Comparison of ENCODE assay signal across 8 cellular contexts in the genomic region with DNA sequence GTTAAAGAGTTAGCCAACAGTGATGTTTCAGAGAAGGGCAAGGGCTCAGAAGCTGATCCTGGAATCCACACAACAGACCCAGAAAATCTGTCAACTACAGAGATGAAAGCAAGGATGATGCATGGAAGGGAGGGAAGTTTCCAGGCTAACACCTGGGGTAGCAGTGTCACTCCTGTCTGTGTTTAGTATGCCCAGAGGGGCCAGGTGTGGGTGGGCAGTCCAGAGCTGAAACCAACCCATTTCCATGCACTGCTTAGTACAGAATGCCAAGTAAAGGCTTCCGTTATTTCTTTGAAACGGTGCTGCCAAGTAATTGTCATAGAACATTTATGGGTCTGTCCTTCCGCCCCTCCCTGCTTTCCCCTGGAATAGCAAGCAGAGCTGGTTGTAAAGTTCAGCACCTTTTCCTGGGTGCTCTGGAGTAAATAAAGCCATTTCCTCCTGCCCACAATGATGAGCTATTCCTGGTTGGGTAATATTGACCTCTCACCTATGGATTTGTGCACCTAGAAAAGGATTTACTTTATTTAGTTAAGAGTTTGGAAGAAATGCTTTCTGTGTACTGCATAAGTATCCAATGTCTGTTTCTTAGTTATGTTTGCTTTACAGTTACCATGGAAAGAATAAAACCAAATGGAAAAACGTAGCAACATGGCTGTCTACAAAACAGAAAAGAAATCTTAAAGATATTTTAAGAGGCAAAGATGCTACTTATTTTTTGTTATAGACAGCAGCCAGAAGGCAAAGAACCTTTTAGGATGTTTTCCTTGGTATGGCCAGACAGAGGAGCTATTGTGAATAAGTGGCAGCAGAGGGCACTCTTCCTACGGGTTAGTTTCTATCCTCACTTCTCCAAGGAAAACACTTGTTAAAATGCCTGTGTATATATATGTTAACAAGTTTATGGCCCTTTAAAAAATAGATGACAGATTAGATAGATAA.
DNase-seq lines count a peak whose midpoint lies in the region; TF ChIP-seq lines count a peak whose summit lies in the region.
"Not testable (repeated sequence)": the region's sequence is repeated elsewhere in the genome, so short reads cannot be mapped to it uniquely, and the experiment has no call there.

No MANE protein-coding gene starts in this region.

- peak; percentile 85 for DNase-seq in DMS 273 (lab: John Stamatoyannopoulos, UW; ENCODE audit: unreplicated experiment)
- DNase-seq in NCI-H2081 (lab: John Stamatoyannopoulos, UW) = peak; percentile 49 to 54
- peak; percentile 78 for DNase-seq in RPMI8226
- DNase-seq in brain microvascular endothelial cell = peak; percentile 24
- peak; percentile 60 for DNase-seq in globus pallidus (ENCODE audit: low spot score)
- peak; percentile 28 for DNase-seq in midbrain (lab: John Stamatoyannopoulos, UW)
- DNase-seq in transverse colon = peak; percentile 41

- intact Hi-C loops in transverse colon (cut with DNase I; ENCODE audit: low total_unique reads) = not testable (repeated sequence)

- CTCF ChIA-PET in HEK293 (lab: Yijun Ruan, JAX) = interaction anchor here (0.5 to 5.3 kb wide), 18 partner anchors 10 to 984 kb away, joined by 3 to 36 read pairs (median 3); no protein-coding TSS in a partner anchor

- POLR2A ChIA-PET in HEK293 (lab: Yijun Ruan, JAX) = not testable (repeated sequence)

- H3K4me1 ChIP-seq in HEK293 (ENCODE audit: control insufficient read depth, insufficient read depth, low read length) = not testable (repeated sequence)
- H3K4me1 ChIP-seq in transverse colon = peaks cover 0 to 13% (median 7%) of the 10 kb centered on the region in 4 donors

- TF ChIP-seq CTCF in HEK293 (tag by site-specific recombination; IDR thresholded peaks at IDR 0.05) = not testable (repeated sequence)
- TF ChIP-seq CTCF in brain microvascular endothelial cell (IDR thresholded peaks at IDR 0.05; ENCODE audit: low read depth, low read length, missing control alignments) (peak; percentile 70), transverse colon (IDR thresholded peaks at IDR 0.05) (peak; percentile 19 to 53 (median 42))

- not testable (repeated sequence) for TF ChIP-seq POLR2A in transverse colon (IDR thresholded peaks at IDR 0.05)

- 0 to 2% methylated on average over 2 to 5 of the region's 5 CpGs for WGBS in transverse colon (ENCODE audit: low coverage in 1 of 2), 2 donors

- not testable (repeated sequence) for H3K4me3 ChIP-seq in HEK293 (ENCODE audit: low read depth, low read length); brain microvascular endothelial cell (ENCODE audit: low read depth, low read length); transverse colon

- not testable (repeated sequence) for H3K27me3 ChIP-seq in brain microvascular endothelial cell (replicated peaks); transverse colon

- not testable (repeated sequence) for H3K27ac ChIP-seq in HEK293 (ENCODE audit: extremely low read depth, low read depth, low read length); brain microvascular endothelial cell
- H3K27ac ChIP-seq in transverse colon = peak overlapping the region in 1 of 4 donors; percentile 35

- in situ Hi-C loops in brain microvascular endothelial cell (cut with HindIII; ENCODE audit: low pct_ligation_motif_present, low sequenced_read_pairs) = not testable (repeated sequence)
- in situ Hi-C loops in transverse colon (cut with MboI; ENCODE audit: low pct_ligation_motif_present in 1 of 4, low pct_unique_long_range_greater_than_20kb in 1 of 4, low sequenced_read_pairs in 3 of 4) = loop anchor here in 3 of 4 donors (10.0 to 25.0 kb wide), 3 partner anchors 109 to 427 kb away; no protein-coding TSS in a partner anchor

- not testable (repeated sequence) for H3K36me3 ChIP-seq in HEK293 (ENCODE audit: control insufficient read depth in 2 of 2, insufficient read depth in 1 of 2, low read length in 2 of 2); brain microvascular endothelial cell (replicated peaks); transverse colon

- not testable (repeated sequence) for TF ChIP-seq EP300 in transverse colon (IDR thresholded peaks at IDR 0.05; ENCODE audit: low read depth)

- H3K9me3 ChIP-seq in HEK293 (ENCODE audit: control insufficient read depth, insufficient read depth, low read depth, low read length); transverse colon: not testable (repeated sequence)

TF ChIP-seq in HEK293, 187 proteins besides CTCF, POLR2A, EP300 and RAD21:
- TF ChIP-seq ZNF654 (tag by site-specific recombination; IDR thresholded peaks at IDR 0.05; ENCODE audit: low read depth) = peak; percentile 57
- TF ChIP-seq SCRT2 (tag by site-specific recombination; IDR thresholded peaks at IDR 0.05) = 0 out of 2 replicates have a peak, but pooled peaks have one; percentile 21
TF ChIP-seq in HEK293: peak in this region for 2; not testable (repeated sequence) for 185.

Comparison
In these comparisons a context has a peak if more than half of its experiments do, and no peak if none do; other contexts are left out.
1. DNase-seq: peak in every context shown above with its lines; median percentile 85 in DMS 273; 78 in RPMI8226; 60 in globus pallidus; 52 in NCI-H2081; 41 in transverse colon; 28 in midbrain; 24 in brain microvascular endothelial cell.